ENCODE assay signal across 6 cellular contexts in the genomic region with DNA sequence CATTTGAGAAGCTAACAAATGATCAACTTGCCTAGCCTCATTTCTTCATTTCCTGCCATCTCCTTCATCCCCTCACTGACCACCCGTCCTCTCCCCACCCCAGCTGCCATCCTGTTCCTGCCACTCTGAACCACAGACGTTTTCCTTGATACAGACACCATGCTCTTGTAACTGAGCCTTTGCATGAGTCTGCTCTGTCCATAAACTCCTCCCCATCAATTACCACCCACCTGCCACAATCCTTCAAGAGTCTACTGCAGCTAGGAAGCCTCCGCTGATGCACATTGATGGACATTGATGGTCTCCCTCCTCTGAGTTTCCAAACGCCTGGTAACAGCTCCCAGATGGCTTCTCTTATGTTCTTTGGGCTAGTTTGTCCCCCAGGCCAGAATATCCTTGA.
"Had no signal": no experiment of that assay in that cellular context is flagged by ENCODE, and none has a peak within 500 bp of the region (broad histone marks: within the 10 kb centered on the region; RNA-seq: fewer than 3 reads in every experiment).

No MANE protein-coding gene starts in this region.

- DNase-seq: H9, HCEC 1CT had no signal

- H3K27ac ChIP-seq: HL-60 had no signal

- H3K36me3 Mint-ChIP-seq: IgD-negative memory B cell had no signal

- H3K4me3 ChIP-seq: GM23338 had no signal

- H3K4me1 Mint-ChIP-seq: GM23338, H9 had no signal

- ATAC-seq: GM23338, HepG2 had no signal

- H3K4me3 Mint-ChIP-seq: GM23338, H9 had no signal

- H3K9me3 Mint-ChIP-seq: GM23338, H9 had no signal

- H3K27ac Mint-ChIP-seq: GM23338, H9 had no signal
